In genomic region chr17:49438439-49438861, GRCh38 we compare ENCODE assay signal across 1 cellular context.
A peak's percentile ranks its signal among the peaks of the same experiment; 100 is the strongest.
TF ChIP-seq lines count a peak whose summit lies in the region.

No MANE protein-coding gene starts in this region.

TF ChIP-seq in H1, 55 proteins besides CTCF, POLR2A, EP300 and RAD21:
- TF ChIP-seq TCF12 (IDR thresholded peaks at IDR 0.05; ENCODE audit: low read depth, low read length) (0 out of 2 replicates have a peak, but pooled peaks have one; percentile 13), JUND (IDR thresholded peaks at IDR 0.05; ENCODE audit: low read length) (no peak), KDM4A (IDR thresholded peaks at IDR 0.05; ENCODE audit: low read depth, low read length, severe bottlenecking) (peak; percentile 27), ASH2L (IDR thresholded peaks at IDR 0.05; ENCODE audit: low read length) (peak; percentile 16)
